Comparison of ENCODE assay signal across 15 cellular contexts in the genomic region with DNA sequence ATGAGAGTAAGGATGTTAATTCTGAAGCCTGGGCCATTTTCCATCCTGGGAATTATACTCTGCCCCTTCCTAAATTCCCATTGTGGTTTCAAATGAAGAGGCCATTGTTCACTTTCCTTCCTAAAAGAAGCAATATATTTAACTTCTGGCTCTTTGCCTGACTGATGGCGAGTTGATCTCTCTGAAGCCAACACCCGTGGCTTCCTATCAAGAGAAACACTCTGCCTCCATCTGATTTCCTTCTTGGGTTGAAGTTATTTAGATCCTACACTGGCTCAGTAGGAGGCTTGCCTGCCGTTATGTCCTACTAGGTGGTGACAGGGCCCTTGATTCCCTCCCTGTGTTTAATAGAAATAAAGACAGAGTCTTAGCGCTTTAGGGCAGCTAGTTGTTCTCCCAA.
DNase-seq lines count a peak whose midpoint lies in the region; ATAC-seq and TF ChIP-seq lines count a peak whose summit lies in the region.
"Had no signal": no experiment of that assay in that cellular context is flagged by ENCODE, and none has a peak within 500 bp of the region (broad histone marks: within the 10 kb centered on the region; RNA-seq: fewer than 3 reads in every experiment).

No MANE protein-coding gene starts in this region.

- H3K4me1 Mint-ChIP-seq in T-helper 1 cell treated with Interleukin-12 subunit alpha and Interleukin-12 subunit beta and Interleukin-4 antibody, amounts not matched to agents 30 μg/mL and 1 μg/mL, for 36 hours (ENCODE audit: low read depth): peaks cover 50% of the 10 kb centered on the region

- H2BK5ac ChIP-seq in trophoblast cell (ENCODE audit: low read depth, low read length, poor library complexity): peak overlapping the region; percentile 36

- peaks cover 4% of the 10 kb centered on the region for H3K9me3 Mint-ChIP-seq in T-helper 1 cell treated with Interleukin-12 subunit alpha and Interleukin-12 subunit beta and Interleukin-4 antibody, amounts not matched to agents 30 μg/mL and 1 μg/mL, for 36 hours
- H3K9me3 Mint-ChIP-seq: HFFc6, memory B cell had no signal

- peaks cover 12 to 25% of the 10 kb centered on the region in 2 experiments for H3K4me1 ChIP-seq in trophoblast cell (ENCODE audit: control insufficient read depth in 1 of 2, insufficient read depth in 2 of 2, low read length in 2 of 2)

- no CpG with 5 or more reads among the region's 4 CpGs for WGBS in trophoblast cell (ENCODE audit: extremely low coverage, insufficient coverage, insufficient read length)

- H3K79me2 ChIP-seq in trophoblast cell (ENCODE audit: control insufficient read depth, insufficient read depth, low read length, poor library complexity): peaks cover 4% of the 10 kb centered on the region

- peak overlapping the region; percentile 9 for H3K4ac ChIP-seq in trophoblast cell (ENCODE audit: low read depth, low read length)

- no peak overlapping the region for H3K18ac ChIP-seq in trophoblast cell (ENCODE audit: low read length)

- no peak for TF ChIP-seq RAD21 in Ishikawa (IDR thresholded peaks at IDR 0.05; ENCODE audit: low read depth)

- peak overlapping the region; percentile 35 for H3K14ac ChIP-seq in trophoblast cell (ENCODE audit: low read length)

- H3K4me3 ChIP-seq in choroid plexus epithelial cell (ENCODE audit: low read depth, low read length) (no peak overlapping the region), trophoblast cell (ENCODE audit: low read depth, low read length) (no peak overlapping the region)
- H3K4me3 ChIP-seq: dorsolateral prefrontal cortex, psoas muscle had no signal

- peak overlapping the region; percentile 68 for H2BK12ac ChIP-seq in trophoblast cell (ENCODE audit: low read length)

- no peak overlapping the region for H3K9ac ChIP-seq in trophoblast cell (ENCODE audit: low read length)

- peak overlapping the region; percentile 29 for H4K8ac ChIP-seq in trophoblast cell (ENCODE audit: low read depth, low read length)

- H3K4me2 ChIP-seq in trophoblast cell (ENCODE audit: low read length): no peak overlapping the region

- peaks cover 22% of the 10 kb centered on the region for H3K79me1 ChIP-seq in trophoblast cell (ENCODE audit: low read length)

- no peaks in the 10 kb centered on the region for H3K9me3 ChIP-seq in trophoblast cell (ENCODE audit: insufficient read depth, low read depth, low read length)
- H3K9me3 ChIP-seq: psoas muscle had no signal

- no peaks in the 10 kb centered on the region for H3K27me3 ChIP-seq in trophoblast cell (ENCODE audit: insufficient read depth, low read length)

- H3K23ac ChIP-seq in trophoblast cell (ENCODE audit: low read length): no peak overlapping the region

- peaks cover 1 to 2% of the 10 kb centered on the region in 2 experiments for H3K36me3 ChIP-seq in trophoblast cell (ENCODE audit: control insufficient read depth in 1 of 2, insufficient read depth in 2 of 2, low read length in 2 of 2)

- no peak for TF ChIP-seq EP300 in Ishikawa (IDR thresholded peaks at IDR 0.05; ENCODE audit: borderline replicate concordance)

- TF ChIP-seq CTCF in choroid plexus epithelial cell (conservative IDR thresholded peaks at IDR 0.05; ENCODE audit: low read depth, low read length): no peak

- no peak overlapping the region for H2AFZ ChIP-seq in trophoblast cell (ENCODE audit: insufficient read depth, low read length, poor library complexity)

- no peak overlapping the region for H4K91ac ChIP-seq in trophoblast cell (ENCODE audit: low read depth, low read length)

- peaks cover 23% of the 10 kb centered on the region for H3K36me3 Mint-ChIP-seq in T-helper 1 cell treated with Interleukin-12 subunit alpha and Interleukin-12 subunit beta and Interleukin-4 antibody, amounts not matched to agents 30 μg/mL and 1 μg/mL, for 36 hours (ENCODE audit: low read depth)
- H3K36me3 Mint-ChIP-seq: memory B cell, WTC11 had no signal

- H3K27me3 Mint-ChIP-seq in T-helper 1 cell treated with Interleukin-12 subunit alpha and Interleukin-12 subunit beta and Interleukin-4 antibody, amounts not matched to agents 30 μg/mL and 1 μg/mL, for 36 hours (ENCODE audit: low read depth): no peaks in the 10 kb centered on the region

- no peak overlapping the region for H4K12ac ChIP-seq in trophoblast cell (ENCODE audit: low read depth, low read length)

- H3K4me3 Mint-ChIP-seq in T-helper 1 cell treated with Interleukin-12 subunit alpha and Interleukin-12 subunit beta and Interleukin-4 antibody, amounts not matched to agents 30 μg/mL and 1 μg/mL, for 36 hours: no peak overlapping the region
- H3K4me3 Mint-ChIP-seq: HFFc6, memory B cell, WTC11 had no signal

- H3K27ac Mint-ChIP-seq in T-helper 1 cell treated with Interleukin-12 subunit alpha and Interleukin-12 subunit beta and Interleukin-4 antibody, amounts not matched to agents 30 μg/mL and 1 μg/mL, for 36 hours: peak overlapping the region; percentile 21
- H3K27ac Mint-ChIP-seq: HFFc6, memory B cell, WTC11 had no signal

- no peak for DNase-seq in T-helper 1 cell
- DNase-seq in choroid plexus epithelial cell (ENCODE audit: low read depth): peak; percentile 14
- no peak for DNase-seq in trophoblast cell
- DNase-seq in NCI-H2171 treated with DMSO at 0.1 percent for 48 hours (lab: John Stamatoyannopoulos, UW): no peak
- DNase-seq: activated gamma-delta T cell treated with Interleukin-2 at 50 U/mL for 16 hours; dorsolateral prefrontal cortex; HFFc6; psoas muscle; stimulated activated CD4-positive, alpha-beta T cell treated with anti-CD3 and anti-CD28 coated beads, Interleukin-4, amount 100 ng/mL, for 4 hours had no signal

- H2AK5ac ChIP-seq in trophoblast cell (ENCODE audit: low read length): no peak overlapping the region

- peak overlapping the region; percentile 65 for H3K27ac ChIP-seq in trophoblast cell (ENCODE audit: low read depth, low read length)

- peak overlapping the region; percentile 36 for H2BK120ac ChIP-seq in trophoblast cell (ENCODE audit: insufficient read depth, low read length, poor library complexity)

- ATAC-seq in HG02840 (IDR thresholded peaks at IDR 0.05; ENCODE audit: low FRiP score, unreplicated experiment) (no peak), GM21526 (IDR thresholded peaks at IDR 0.05; ENCODE audit: low FRiP score, unreplicated experiment) (no peak)
- ATAC-seq: psoas muscle, WTC11 had no signal

TF ChIP-seq in Ishikawa, 13 proteins besides CTCF, POLR2A, EP300 and RAD21:
- TF ChIP-seq YY1 (IDR thresholded peaks at IDR 0.05; ENCODE audit: low read depth) (no peak), NFIC (IDR thresholded peaks at IDR 0.05) (peak; percentile 52), REST (IDR thresholded peaks at IDR 0.05; ENCODE audit: low read depth) (no peak)
